Comparison of ENCODE assay signal across 22 cellular contexts in the genomic region with DNA sequence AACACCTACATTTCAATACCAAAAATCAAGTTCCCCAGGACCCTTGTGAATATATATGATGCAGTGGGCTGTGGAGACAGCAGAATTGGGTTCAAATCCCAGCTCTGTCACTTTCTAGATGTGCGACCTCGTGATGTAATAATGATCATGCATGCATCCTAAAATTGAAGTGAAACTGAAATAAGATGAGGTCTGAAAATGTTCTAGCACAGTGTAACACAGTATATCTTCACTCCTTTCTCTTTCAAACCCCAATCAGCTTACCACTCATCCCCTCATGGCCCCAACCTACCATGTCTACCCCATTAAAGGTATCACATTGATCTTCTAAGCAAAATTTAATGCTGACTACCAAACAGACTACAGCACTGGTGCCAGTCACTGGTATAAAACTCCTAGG.
"Had no signal": no experiment of that assay in that cellular context is flagged by ENCODE, and none has a peak within 500 bp of the region (broad histone marks: within the 10 kb centered on the region; RNA-seq: fewer than 3 reads in every experiment).

No MANE protein-coding gene starts in this region.

- H3K9me3 ChIP-seq: adrenal gland, body of pancreas, psoas muscle, right lobe of liver, spleen, transverse colon had no signal

- H3K36me3 Mint-ChIP-seq: activated naive CD4-positive, alpha-beta T cell treated with anti-CD3 and anti-CD28 coated beads, Interleukin-2, amount 10 ng/mL, durations not matched to agents 7 days and 5 days; natural killer cell treated with Interleukin-12 subunit alpha and Interleukin-12 subunit beta and Interleukin-15 and Interleukin-18, amount 100 ng/mL, for 72 hours; stimulated activated naive B cell treated with anti-CD40 and anti-IgM and Interleukin-4, amounts not matched to agents 10 μg/mL and 1 μg/mL and 100 μg/mL, for 72 hours had no signal

- DNase-seq: activated CD4-positive, alpha-beta T cell treated with anti-CD3 and anti-CD28 coated beads for 48 hours; activated naive CD4-positive, alpha-beta T cell treated with anti-CD3 and anti-CD28 coated beads, Interleukin-2, amount 10 ng/mL, durations not matched to agents 7 days and 5 days; adrenal gland; body of pancreas; central memory CD4-positive, alpha-beta T cell; cortex of kidney; effector memory CD8-positive, alpha-beta T cell; kidney; left ventricle myocardium superior; mesenchymal stem cell; nucleus accumbens; psoas muscle; right lobe of liver; spleen; stimulated activated CD4-positive, alpha-beta T cell treated with anti-CD3 and anti-CD28 coated beads, Interleukin-1b, Interleukin-23, amount 100 ng/mL, for 48 hours; stimulated activated naive B cell treated with anti-CD40 and anti-IgM and Interleukin-4, amounts not matched to agents 10 μg/mL and 1 μg/mL and 100 μg/mL, for 72 hours; substantia nigra; transverse colon; WERI-Rb-1 had no signal

- H3K27me3 ChIP-seq: body of pancreas, right lobe of liver, transverse colon had no signal

- H3K9me3 Mint-ChIP-seq: activated naive CD4-positive, alpha-beta T cell treated with anti-CD3 and anti-CD28 coated beads, Interleukin-2, amount 10 ng/mL, durations not matched to agents 7 days and 5 days; effector memory CD8-positive, alpha-beta T cell; natural killer cell treated with Interleukin-12 subunit alpha and Interleukin-12 subunit beta and Interleukin-15 and Interleukin-18, amount 100 ng/mL, for 72 hours had no signal

- H3K27me3 Mint-ChIP-seq: activated naive CD4-positive, alpha-beta T cell treated with anti-CD3 and anti-CD28 coated beads, Interleukin-2, amount 10 ng/mL, durations not matched to agents 7 days and 5 days had no signal

- H3K27ac ChIP-seq: adrenal gland, body of pancreas, epithelial cell of prostate, psoas muscle, right lobe of liver, spleen, transverse colon, WERI-Rb-1 had no signal

- ATAC-seq: body of pancreas; effector memory CD8-positive, alpha-beta T cell; left ventricle myocardium superior; natural killer cell treated with Interleukin-12 subunit alpha and Interleukin-12 subunit beta and Interleukin-15 and Interleukin-18, amount 100 ng/mL, for 72 hours; psoas muscle; right lobe of liver; stimulated activated naive B cell treated with anti-CD40 and anti-IgM and Interleukin-4, amounts not matched to agents 10 μg/mL and 1 μg/mL and 100 μg/mL, for 72 hours had no signal

- H3K4me1 Mint-ChIP-seq: activated naive CD4-positive, alpha-beta T cell treated with anti-CD3 and anti-CD28 coated beads, Interleukin-2, amount 10 ng/mL, durations not matched to agents 7 days and 5 days; stimulated activated naive B cell treated with anti-CD40 and anti-IgM and Interleukin-4, amounts not matched to agents 10 μg/mL and 1 μg/mL and 100 μg/mL, for 72 hours had no signal

- H3K4me3 Mint-ChIP-seq: activated naive CD4-positive, alpha-beta T cell treated with anti-CD3 and anti-CD28 coated beads, Interleukin-2, amount 10 ng/mL, durations not matched to agents 7 days and 5 days; effector memory CD8-positive, alpha-beta T cell; natural killer cell treated with Interleukin-12 subunit alpha and Interleukin-12 subunit beta and Interleukin-15 and Interleukin-18, amount 100 ng/mL, for 72 hours; stimulated activated naive B cell treated with anti-CD40 and anti-IgM and Interleukin-4, amounts not matched to agents 10 μg/mL and 1 μg/mL and 100 μg/mL, for 72 hours had no signal

- H3K36me3 ChIP-seq: adrenal gland, right lobe of liver, spleen, transverse colon, WERI-Rb-1 had no signal

- H3K4me1 ChIP-seq: adrenal gland, body of pancreas, psoas muscle, right lobe of liver, spleen, transverse colon had no signal

- H3K4me3 ChIP-seq: adrenal gland, body of pancreas, psoas muscle, right lobe of liver, spleen, transverse colon had no signal

- H3K27ac Mint-ChIP-seq: activated naive CD4-positive, alpha-beta T cell treated with anti-CD3 and anti-CD28 coated beads, Interleukin-2, amount 10 ng/mL, durations not matched to agents 7 days and 5 days; activated T-helper 2 cell treated with anti-CD3 and anti-CD28 coated beads, Interferon-gamma antibody, Interleukin-2, Interleukin-4, amounts not matched to agents 10 μg/mL and 5 μg/mL and 100 μg/mL, durations not matched to agents 14 hours and 24 hours and 36 hours; effector memory CD8-positive, alpha-beta T cell; natural killer cell treated with Interleukin-12 subunit alpha and Interleukin-12 subunit beta and Interleukin-15 and Interleukin-18, amount 100 ng/mL, for 72 hours; stimulated activated naive B cell treated with anti-CD40 and anti-IgM and Interleukin-4, amounts not matched to agents 10 μg/mL and 1 μg/mL and 100 μg/mL, for 72 hours had no signal
